8 cellular contexts compared by ENCODE assay signal in genomic region chr7:140230517-140230861, GRCh38. TPM values are rescaled to one million over a fixed set of nuclear protein-coding genes. Genes with fewer than 3 reads are reported as not detected.
DNase-seq lines count a peak whose midpoint lies in the region; ATAC-seq and TF ChIP-seq lines count a peak whose summit lies in the region.

No MANE protein-coding gene starts in this region.

- peaks cover 2% of the 10 kb centered on the region for H3K4me1 Mint-ChIP-seq in glutamatergic neuron (ENCODE audit: low read depth, unreplicated experiment)

- TF ChIP-seq CTCF in GM06990 (IDR thresholded peaks at IDR 0.05; ENCODE audit: insufficient read depth, low read length, poor library complexity, severe bottlenecking) (no peak), glutamatergic neuron (IDR thresholded peaks at IDR 0.05; ENCODE audit: partially characterized antibody, unreplicated experiment) (no peak)

- H3K4me3 ChIP-seq in GM06990 (replicated peaks; ENCODE audit: low read depth, low read length) (peak overlapping the region; percentile 31), MG63 (peak overlapping the region; percentile 44), rectal smooth muscle tissue (ENCODE audit: low read length) (peak overlapping the region; percentile 93), aorta (ENCODE audit: low read length in 2 of 2) (peak overlapping the region; percentile 27 to 37)

- 1% methylated on average over 22 to 57 of the region's 57 CpGs for WGBS in aorta, 2 donors

- intact Hi-C loops in aorta (cut with DNase I) = no loop called here

- peak; percentile 64 for ATAC-seq in aorta (ENCODE audit: low FRiP score)

- DNase-seq in GM06990 (ENCODE audit: extremely low read depth, insufficient read length) = peak; percentile 78
- DNase-seq in MG63 = peak; percentile 50
- DNase-seq in activated T-helper 1 cell treated with Interleukin-2 at 50 U/mL for 16 hours (ENCODE audit: low read depth) = peak; percentile 74
- peak; percentile 34 for DNase-seq in glutamatergic neuron
- peak; percentile 69 to 80 for DNase-seq in aorta
- DNase-seq in AML-193 (lab: John Stamatoyannopoulos, UW) = no peak
- DNase-seq in G401 (ENCODE audit: low spot score) = no peak

- H3K27ac Mint-ChIP-seq in glutamatergic neuron (ENCODE audit: unreplicated experiment) = no peak overlapping the region

- H3K4me3 Mint-ChIP-seq in glutamatergic neuron (ENCODE audit: unreplicated experiment) = peak overlapping the region; percentile 93

- no peak overlapping the region for H3K9ac ChIP-seq in rectal smooth muscle tissue (ENCODE audit: low read length)

- H3K27me3 Mint-ChIP-seq in glutamatergic neuron (ENCODE audit: unreplicated experiment) = peaks cover 13% of the 10 kb centered on the region

- H3K4me1 ChIP-seq in rectal smooth muscle tissue (ENCODE audit: control insufficient read depth, insufficient read depth, low read length) = peaks cover 2% of the 10 kb centered on the region
- H3K4me1 ChIP-seq in aorta (ENCODE audit: control insufficient read depth in 1 of 2, insufficient read depth in 2 of 2, low read length in 2 of 2) = no peaks in the 10 kb centered on the region

- peaks cover 4% of the 10 kb centered on the region for H3K36me3 Mint-ChIP-seq in glutamatergic neuron (ENCODE audit: unreplicated experiment)

- H3K27me3 ChIP-seq in GM06990 (replicated peaks; ENCODE audit: control insufficient read depth, insufficient read depth, low read length) (peaks cover 1% of the 10 kb centered on the region; the same call in 1 of the 2 replicates), MG63 (no peaks in the 10 kb centered on the region), rectal smooth muscle tissue (ENCODE audit: control insufficient read depth, insufficient read depth, low read length) (peaks cover 3% of the 10 kb centered on the region), aorta (ENCODE audit: control insufficient read depth in 1 of 2, insufficient read depth in 2 of 2, low read length in 1 of 2) (no peaks in the 10 kb centered on the region)

- in situ Hi-C loops in G401 (cut with HindIII; ENCODE audit: low sequenced_read_pairs) = no loop called here

- H3K9me3 Mint-ChIP-seq in glutamatergic neuron (ENCODE audit: unreplicated experiment) = peaks cover 7% of the 10 kb centered on the region

- H3K36me3 ChIP-seq in GM06990 (ENCODE audit: control insufficient read depth, insufficient read depth, low read length) = no peaks in the 10 kb centered on the region
- no peaks in the 10 kb centered on the region for H3K36me3 ChIP-seq in MG63
- H3K36me3 ChIP-seq in rectal smooth muscle tissue (ENCODE audit: control insufficient read depth, insufficient read depth, low read length) = no peaks in the 10 kb centered on the region
- no peaks in the 10 kb centered on the region for H3K36me3 ChIP-seq in aorta (ENCODE audit: control insufficient read depth in 1 of 2, insufficient read depth in 2 of 2, low read length in 1 of 2)

- H3K27ac ChIP-seq in rectal smooth muscle tissue (ENCODE audit: low read depth, low read length) (no peak overlapping the region), aorta (ENCODE audit: low read depth in 1 of 2, low read length in 2 of 2) (no peak overlapping the region)

- H3K9me3 ChIP-seq in MG63 = no peaks in the 10 kb centered on the region
- no peaks in the 10 kb centered on the region for H3K9me3 ChIP-seq in aorta (ENCODE audit: control insufficient read depth, low read length)

RNA-seq across cellular contexts. Expression of gene KDM7A, which starts 53.7 kb away (rescaled TPM):
- 0.39 and 0.46 TPM in 2 replicates for total RNA-seq in MG63 (2014; rRNA removed; shearing (Covaris generic); ENCODE audit: low replicate concordance)
- total RNA-seq in glutamatergic neuron (ENCODE audit: unreplicated experiment) (25.4 TPM), aorta (10 to 100 TPM; 19.5 to 24.9 TPM)
- 1 to 10 TPM; 4.1 to 9.5 TPM for polyA plus RNA-seq in aorta
- 1.2 and 2.2 TPM in 2 replicates for total RNA-seq in G401 (2014; rRNA removed; shearing (Covaris generic))

Comparison
In these comparisons a context has a peak if more than half of its experiments do, and no peak if none do; other contexts are left out.
1. DNase-seq: peak in GM06990 (single experiment), MG63 (single experiment), activated T-helper 1 cell treated with Interleukin-2 at 50 U/mL for 16 hours (single experiment), glutamatergic neuron (single experiment) and aorta (2 of 2); none in AML-193 (0 of 2) and G401 (single experiment).
2. H3K4me3 ChIP-seq: peak in every context shown above with its lines; median percentile 93 in rectal smooth muscle tissue; 44 in MG63; 32 in aorta; 31 in GM06990.